ENCODE assay signal across 28 cellular contexts in the genomic region with DNA sequence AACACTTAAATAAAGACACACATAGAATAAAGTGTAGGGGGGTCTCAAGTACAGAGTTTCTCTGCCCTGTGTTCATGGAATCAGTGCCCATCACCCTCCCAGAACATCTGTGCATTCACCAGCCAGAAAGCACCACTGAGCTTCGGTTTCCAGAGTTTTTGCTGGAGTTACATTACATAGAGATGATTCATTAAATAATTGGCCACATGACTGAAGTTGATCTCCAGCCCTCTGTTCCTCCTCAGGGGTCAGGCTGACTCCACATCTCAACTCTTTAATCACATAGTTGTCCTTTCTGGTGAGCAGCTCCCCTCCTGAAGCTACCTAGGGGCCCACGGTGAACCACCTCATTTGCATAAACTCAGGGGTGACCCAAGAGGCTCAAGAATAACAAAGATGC.
DNase-seq lines count a peak whose midpoint lies in the region; ATAC-seq and TF ChIP-seq lines count a peak whose summit lies in the region.
"Had no signal": no experiment of that assay in that cellular context is flagged by ENCODE, and none has a peak within 500 bp of the region (broad histone marks: within the 10 kb centered on the region; RNA-seq: fewer than 3 reads in every experiment).

No MANE protein-coding gene starts in this region.

- TF ChIP-seq CTCF in activated CD8-positive, alpha-beta T cell treated with anti-CD3 and anti-CD28 coated beads for 36 hours (IDR thresholded peaks at IDR 0.05) = no peak

- H3K4me1 Mint-ChIP-seq in activated CD8-positive, alpha-beta T cell treated with anti-CD3 and anti-CD28 coated beads for 36 hours (ENCODE audit: low read depth) = no peaks in the 10 kb centered on the region
- H3K4me1 Mint-ChIP-seq: stimulated activated effector memory CD8-positive, alpha-beta T cell treated with anti-CD3 and anti-CD28 coated beads, Interleukin-12 subunit alpha, Interleukin-12 subunit beta, amount 100 ng/mL, for 72 hours had no signal

- no peaks in the 10 kb centered on the region for H3K36me3 Mint-ChIP-seq in activated CD8-positive, alpha-beta T cell treated with anti-CD3 and anti-CD28 coated beads for 36 hours (ENCODE audit: low read depth)
- H3K36me3 Mint-ChIP-seq: neural progenitor cell; stimulated activated effector memory CD8-positive, alpha-beta T cell treated with anti-CD3 and anti-CD28 coated beads, Interleukin-12 subunit alpha, Interleukin-12 subunit beta, amount 100 ng/mL, for 72 hours had no signal

- no peak overlapping the region for H3K27ac Mint-ChIP-seq in activated CD8-positive, alpha-beta T cell treated with anti-CD3 and anti-CD28 coated beads for 36 hours
- H3K27ac Mint-ChIP-seq: activated T-cell treated with anti-CD3 and anti-CD28 coated beads, Interleukin-2, amount 50 U/mL, for 72 hours; effector memory CD8-positive, alpha-beta T cell; memory B cell; neural progenitor cell; stimulated activated effector memory CD8-positive, alpha-beta T cell treated with anti-CD3 and anti-CD28 coated beads, Interleukin-12 subunit alpha, Interleukin-12 subunit beta, amount 100 ng/mL, for 72 hours; WTC11 had no signal

- POLR2A ChIA-PET in activated CD8-positive, alpha-beta T cell treated with anti-CD3 and anti-CD28 coated beads for 36 hours (lab: Charles Lee) = no interaction called here

- CTCF ChIA-PET in activated CD8-positive, alpha-beta T cell treated with anti-CD3 and anti-CD28 coated beads for 36 hours (lab: Charles Lee) = no interaction called here

- DNase-seq in EH (ENCODE audit: low read depth) = peak; percentile 61
- peak; percentile 20 for DNase-seq in LHCN-M2 (ENCODE audit: low read depth)
- peak; percentile 33 for DNase-seq in amniotic epithelial cell (ENCODE audit: low read depth)
- peak; percentile 70 for DNase-seq in iris pigment epithelial cell (ENCODE audit: low read depth)
- no peak for DNase-seq in globus pallidus (ENCODE audit: low spot score)
- no peak for DNase-seq in activated CD8-positive, alpha-beta T cell treated with anti-CD3 and anti-CD28 coated beads for 36 hours
- DNase-seq in central memory CD4-positive, alpha-beta T cell = no peak
- DNase-seq: activated naive CD4-positive, alpha-beta T cell; activated T-cell treated with anti-CD3 and anti-CD28 coated beads, Interleukin-2, amount 50 U/mL, for 72 hours; cortex of kidney; DMS79 treated with DMSO at 0.1 percent for 48 hours; effector memory CD8-positive, alpha-beta T cell; hippocampal formation; NCI-H1417; NCI-H2081 treated with DMSO at 0.1 percent for 48 hours; NCI-H446; posterior cingulate gyrus; right cardiac atrium; SHP77; stimulated activated CD4-positive, alpha-beta T cell treated with anti-CD3 and anti-CD28 coated beads, Interleukin-4, amount 100 ng/mL, for 24 hours; T1000; upper lobe of left lung had no signal

- no peak for ATAC-seq in activated CD8-positive, alpha-beta T cell treated with anti-CD3 and anti-CD28 coated beads for 36 hours
- ATAC-seq in HG03521 (IDR thresholded peaks at IDR 0.05; ENCODE audit: unreplicated experiment) = no peak
- ATAC-seq: activated T-cell treated with anti-CD3 and anti-CD28 coated beads, Interleukin-2, amount 50 U/mL, for 72 hours; effector memory CD8-positive, alpha-beta T cell; esophagus mucosa; right cardiac atrium; stimulated activated effector memory CD8-positive, alpha-beta T cell treated with anti-CD3 and anti-CD28 coated beads, Interleukin-12 subunit alpha, Interleukin-12 subunit beta, amount 100 ng/mL, for 72 hours; WTC11 had no signal

- H3K9me3 Mint-ChIP-seq in activated CD8-positive, alpha-beta T cell treated with anti-CD3 and anti-CD28 coated beads for 36 hours = no peaks in the 10 kb centered on the region
- H3K9me3 Mint-ChIP-seq: activated T-cell treated with anti-CD3 and anti-CD28 coated beads, Interleukin-2, amount 50 U/mL, for 72 hours; effector memory CD8-positive, alpha-beta T cell; memory B cell; stimulated activated effector memory CD8-positive, alpha-beta T cell treated with anti-CD3 and anti-CD28 coated beads, Interleukin-12 subunit alpha, Interleukin-12 subunit beta, amount 100 ng/mL, for 72 hours had no signal

- H3K4me3 Mint-ChIP-seq in activated CD8-positive, alpha-beta T cell treated with anti-CD3 and anti-CD28 coated beads for 36 hours = no peak overlapping the region
- H3K4me3 Mint-ChIP-seq: activated T-cell treated with anti-CD3 and anti-CD28 coated beads, Interleukin-2, amount 50 U/mL, for 72 hours; effector memory CD8-positive, alpha-beta T cell; memory B cell; neural progenitor cell; stimulated activated effector memory CD8-positive, alpha-beta T cell treated with anti-CD3 and anti-CD28 coated beads, Interleukin-12 subunit alpha, Interleukin-12 subunit beta, amount 100 ng/mL, for 72 hours; WTC11 had no signal

- H3K27me3 Mint-ChIP-seq in activated CD8-positive, alpha-beta T cell treated with anti-CD3 and anti-CD28 coated beads for 36 hours = no peaks in the 10 kb centered on the region

- intact Hi-C loops in activated CD8-positive, alpha-beta T cell treated with anti-CD3 and anti-CD28 coated beads for 36 hours (cut with micrococcal nuclease) = no loop called here

Comparison
In these comparisons a context has a peak if more than half of its experiments do, and no peak if none do; other contexts are left out.
1. DNase-seq: peak in EH (single experiment), LHCN-M2 (single experiment), amniotic epithelial cell (single experiment) and iris pigment epithelial cell (single experiment); none in globus pallidus (single experiment), activated CD8-positive, alpha-beta T cell treated with anti-CD3 and anti-CD28 coated beads for 36 hours (single experiment) and central memory CD4-positive, alpha-beta T cell (single experiment).